ENCODE assay signal across 15 cellular contexts in genomic region chr14:37401093-37401492, GRCh38.
A peak's percentile ranks its signal among the peaks of the same experiment; 100 is the strongest.
DNase-seq lines count a peak whose midpoint lies in the region; FAIRE-seq and TF ChIP-seq lines count a peak whose summit lies in the region.
"Had no signal": no experiment of that assay in that cellular context is flagged by ENCODE, and none has a peak within 500 bp of the region (broad histone marks: within the 10 kb centered on the region; RNA-seq: fewer than 3 reads in every experiment).

No MANE protein-coding gene starts in this region.

- no TSS peak for BruUV-seq in Caco-2 (replicated peaks; lab: Mats Ljungman, UMichigan)

- no peaks in the 10 kb centered on the region for H3K27me3 Mint-ChIP-seq in activated naive CD4-positive, alpha-beta T cell treated with anti-CD3 and anti-CD28 coated beads, Interleukin-2, amount 50 U/mL, for 24 hours
- H3K27me3 Mint-ChIP-seq in Caco-2 (ENCODE audit: insufficient read depth, unreplicated experiment) = no peaks in the 10 kb centered on the region
- H3K27me3 Mint-ChIP-seq: B cell; CD4-positive, alpha-beta T cell had no signal

- CTCF ChIA-PET in Caco-2 (lab: Charles Lee) = no interaction called here

- POLR2A ChIA-PET in Caco-2 (lab: Charles Lee) = no interaction called here

- H3K9me3 ChIP-seq in Caco-2 = 0 out of 2 replicates have a peak, but pooled peaks cover 4% of the 10 kb centered on the region
- H3K9me3 ChIP-seq: A549 had no signal

- no peaks in the 10 kb centered on the region for H3K4me1 Mint-ChIP-seq in activated naive CD4-positive, alpha-beta T cell treated with anti-CD3 and anti-CD28 coated beads, Interleukin-2, amount 50 U/mL, for 24 hours
- H3K4me1 Mint-ChIP-seq in Caco-2 (ENCODE audit: low read depth, unreplicated experiment) = peaks cover 43% of the 10 kb centered on the region
- H3K4me1 Mint-ChIP-seq: B cell had no signal

- H3K27ac Mint-ChIP-seq in activated naive CD4-positive, alpha-beta T cell treated with anti-CD3 and anti-CD28 coated beads, Interleukin-2, amount 50 U/mL, for 24 hours = peak overlapping the region; percentile 39
- H3K27ac Mint-ChIP-seq in Caco-2 (ENCODE audit: unreplicated experiment) = peak overlapping the region; percentile 60
- H3K27ac Mint-ChIP-seq: B cell; CD4-positive, alpha-beta T cell; CD8-positive, alpha-beta T cell had no signal

- no peak overlapping the region for H3K4me3 ChIP-seq in Caco-2 (ENCODE audit: low read depth, low read length)
- H3K4me3 ChIP-seq: A549; BLaER1 treated with 17β-estradiol and CSF1 and Interleukin-3, amounts not matched to agents 10 nM and 100 nM had no signal

- no peak for DNase-seq in activated naive CD4-positive, alpha-beta T cell treated with anti-CD3 and anti-CD28 coated beads, Interleukin-2, amount 50 U/mL, for 16 hours
- DNase-seq in Caco-2 (no peak), GM13976 (ENCODE audit: low spot score) (no peak)
- DNase-seq: AML-193; CD4-positive, alpha-beta T cell; CD8-positive, alpha-beta T cell; DMS79 treated with DMSO at 0.1 percent for 48 hours; GF-D8 had no signal

- in situ Hi-C loops in GM13976 (cut with MboI; ENCODE audit: low sequenced_read_pairs, unreplicated experiment) = no loop called here

- FAIRE-seq in islet of Langerhans (lab: Jason Lieb, UNC) = peak; percentile 9
- FAIRE-seq: A549, GM12891, GM18507 had no signal

- TF ChIP-seq CTCF in Caco-2 (IDR thresholded peaks at IDR 0.05; ENCODE audit: insufficient read depth in 1 of 2, low read depth in 1 of 2, low read length in 1 of 2, severe bottlenecking in 1 of 2, unreplicated experiment in 1 of 2) = no peak
- no peak for TF ChIP-seq CTCF in GM13976 (IDR thresholded peaks at IDR 0.05; ENCODE audit: borderline replicate concordance, control extremely low read depth, extremely low read depth, insufficient read depth, missing control alignments)

- no peaks in the 10 kb centered on the region for H3K27me3 ChIP-seq in Caco-2 (replicated peaks; ENCODE audit: control insufficient read depth, insufficient read depth, low read length)
- H3K27me3 ChIP-seq: BLaER1 treated with 17β-estradiol and CSF1 and Interleukin-3, amounts not matched to agents 10 nM and 100 nM had no signal

- H3K4me1 ChIP-seq in Caco-2 = peaks cover 72% of the 10 kb centered on the region
- H3K4me1 ChIP-seq: A549 had no signal

- H3K4me3 Mint-ChIP-seq in activated naive CD4-positive, alpha-beta T cell treated with anti-CD3 and anti-CD28 coated beads, Interleukin-2, amount 50 U/mL, for 24 hours = no peak overlapping the region
- H3K4me3 Mint-ChIP-seq in Caco-2 (ENCODE audit: unreplicated experiment) = peak overlapping the region; percentile 25
- H3K4me3 Mint-ChIP-seq: B cell; CD4-positive, alpha-beta T cell; CD8-positive, alpha-beta T cell had no signal

- intact Hi-C loops in Caco-2 (cut with micrococcal nuclease; ENCODE audit: unreplicated experiment) = loop anchor here (5.0 kb wide), 1 partner anchor 154 kb away; no protein-coding TSS in a partner anchor

- H3K36me3 Mint-ChIP-seq in activated naive CD4-positive, alpha-beta T cell treated with anti-CD3 and anti-CD28 coated beads, Interleukin-2, amount 50 U/mL, for 24 hours = no peaks in the 10 kb centered on the region
- peaks cover 21% of the 10 kb centered on the region for H3K36me3 Mint-ChIP-seq in Caco-2 (ENCODE audit: insufficient read depth, unreplicated experiment)
- H3K36me3 Mint-ChIP-seq: CD8-positive, alpha-beta T cell had no signal

- H3K36me3 ChIP-seq in Caco-2 (ENCODE audit: control insufficient read depth, insufficient read depth, low read length) = no peaks in the 10 kb centered on the region
- H3K36me3 ChIP-seq: BLaER1 treated with 17β-estradiol and CSF1 and Interleukin-3, amounts not matched to agents 10 nM and 100 nM had no signal

- H3K9me3 Mint-ChIP-seq in activated naive CD4-positive, alpha-beta T cell treated with anti-CD3 and anti-CD28 coated beads, Interleukin-2, amount 50 U/mL, for 24 hours = peaks cover 22% of the 10 kb centered on the region
- H3K9me3 Mint-ChIP-seq in Caco-2 (ENCODE audit: unreplicated experiment) = peaks cover 22% of the 10 kb centered on the region
